In the genomic region with DNA sequence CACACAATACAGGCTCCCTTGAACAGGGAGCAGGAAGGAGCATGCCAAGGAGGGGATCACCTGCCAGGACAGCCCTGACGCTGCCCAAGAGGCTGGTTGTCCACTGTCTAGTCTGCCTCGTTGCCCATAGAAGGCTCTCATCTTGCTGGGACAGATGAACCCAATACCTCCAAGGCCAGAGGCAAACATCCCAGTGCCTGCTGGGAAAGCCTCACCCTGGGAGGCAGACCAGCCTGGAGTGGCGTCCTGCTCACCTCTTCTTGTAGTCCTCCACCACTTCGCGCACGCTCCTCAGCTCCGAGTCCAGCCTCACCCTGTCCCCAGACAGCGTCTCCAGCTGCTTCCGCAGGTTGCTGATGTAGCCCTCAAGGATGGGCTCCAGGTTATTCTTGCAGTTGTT, we compare ENCODE assay signal across 25 cellular contexts. TPM values are rescaled to one million over a fixed set of nuclear protein-coding genes. Genes with fewer than 3 reads are reported as not detected.
DNase-seq lines count a peak whose midpoint lies in the region; ATAC-seq and TF ChIP-seq lines count a peak whose summit lies in the region.
"Had no signal": no experiment of that assay in that cellular context is flagged by ENCODE, and none has a peak within 500 bp of the region (broad histone marks: within the 10 kb centered on the region; RNA-seq: fewer than 3 reads in every experiment).

No MANE protein-coding gene starts in this region.

- POLR2A ChIA-PET in activated CD8-positive, alpha-beta T cell treated with anti-CD3 and anti-CD28 coated beads, Interleukin-2, amount 10 ng/mL, durations not matched to agents 7 days and 5 days (lab: Charles Lee), result no interaction called here

- peaks cover 66% of the 10 kb centered on the region for H3K27me3 ChIP-seq in endodermal cell (ENCODE audit: control insufficient read depth, insufficient read depth, low read length, poor library complexity, severe bottlenecking)
- H3K27me3 ChIP-seq: ascending aorta had no signal

- H3K36me3 Mint-ChIP-seq in stimulated activated naive CD8-positive, alpha-beta T cell treated with anti-CD3 and anti-CD28 coated beads, Interleukin-15, Interleukin-2, amounts not matched to agents 100 ng/mL and 50 ng/mL, for 24 hours (ENCODE audit: low read depth), result no peaks in the 10 kb centered on the region
- no peaks in the 10 kb centered on the region for H3K36me3 Mint-ChIP-seq in activated CD8-positive, alpha-beta T cell treated with anti-CD3 and anti-CD28 coated beads, Interleukin-2, amount 10 ng/mL, durations not matched to agents 7 days and 5 days (ENCODE audit: low read depth)
- no peaks in the 10 kb centered on the region for H3K36me3 Mint-ChIP-seq in endodermal cell (ENCODE audit: low read depth)
- H3K36me3 Mint-ChIP-seq: stimulated activated naive B cell treated with anti-CD40 and anti-IgM and Interleukin-4, amounts not matched to agents 10 μg/mL and 1 μg/mL and 100 μg/mL, for 72 hours had no signal

- no peak overlapping the region for H3K4me3 ChIP-seq in endodermal cell (ENCODE audit: low read length)
- H3K4me3 ChIP-seq: ascending aorta, smooth muscle cell, tibial nerve had no signal

- no peak for DNase-seq in stimulated activated naive CD8-positive, alpha-beta T cell treated with anti-CD3 and anti-CD28 coated beads, Interleukin-15, Interleukin-2, amounts not matched to agents 100 U/mL and 50 U/mL, for 24 hours
- peak; percentile 12 for DNase-seq in activated CD8-positive, alpha-beta T cell treated with anti-CD3 and anti-CD28 coated beads, Interleukin-2, amount 10 ng/mL, durations not matched to agents 7 days and 5 days
- DNase-seq in endodermal cell, result peak; percentile 41
- DNase-seq in NCI-H526 treated with DMSO at 0.1 percent for 48 hours (lab: John Stamatoyannopoulos, UW), result no peak
- DNase-seq: activated CD4-positive, CD25-positive, alpha-beta regulatory T cell treated with anti-CD3 and anti-CD28 coated beads, Interleukin-2, amount 50 U/mL, for 72 hours; activated gamma-delta T cell; caudate nucleus; dermis blood vessel endothelial cell; Kasumi-1; mesenchymal stem cell; NCI-H187; NCI-H2171 treated with DMSO at 0.1 percent for 48 hours; NCI-H526; SIG-M5; stimulated activated naive B cell treated with anti-CD40 and anti-IgM and Interleukin-4, amounts not matched to agents 10 μg/mL and 1 μg/mL and 100 μg/mL, for 72 hours had no signal

- H3K9me3 ChIP-seq in endodermal cell (ENCODE audit: control insufficient read depth, low read length), result no peaks in the 10 kb centered on the region
- H3K9me3 ChIP-seq: ascending aorta, tibial nerve had no signal

- H3K27ac Mint-ChIP-seq in stimulated activated naive CD8-positive, alpha-beta T cell treated with anti-CD3 and anti-CD28 coated beads, Interleukin-15, Interleukin-2, amounts not matched to agents 100 ng/mL and 50 ng/mL, for 24 hours, result peak overlapping the region; percentile 42
- peak overlapping the region; percentile 19 for H3K27ac Mint-ChIP-seq in activated CD8-positive, alpha-beta T cell treated with anti-CD3 and anti-CD28 coated beads, Interleukin-2, amount 10 ng/mL, durations not matched to agents 7 days and 5 days
- no peak overlapping the region for H3K27ac Mint-ChIP-seq in endodermal cell
- H3K27ac Mint-ChIP-seq: stimulated activated naive B cell treated with anti-CD40 and anti-IgM and Interleukin-4, amounts not matched to agents 10 μg/mL and 1 μg/mL and 100 μg/mL, for 72 hours had no signal

- TF ChIP-seq CTCF in endodermal cell (conservative IDR thresholded peaks at IDR 0.05), result no peak

- H3K27ac ChIP-seq in endodermal cell (ENCODE audit: low read depth, low read length), result no peak overlapping the region
- H3K27ac ChIP-seq: ascending aorta, HL-60, tibial nerve had no signal

- 94 to 100% methylated on average over 8 to 9 of the region's 9 CpGs for WGBS in endodermal cell (ENCODE audit: insufficient coverage in 1 of 2, insufficient read length in 1 of 2), 2 experiments

- H3K36me3 ChIP-seq in endodermal cell (ENCODE audit: control insufficient read depth, insufficient read depth, low read length), result no peaks in the 10 kb centered on the region
- H3K36me3 ChIP-seq: ascending aorta, tibial nerve had no signal

- no peak for ATAC-seq in stimulated activated naive CD8-positive, alpha-beta T cell treated with anti-CD3 and anti-CD28 coated beads, Interleukin-15, Interleukin-2, amounts not matched to agents 100 U/mL and 50 U/mL, for 24 hours
- ATAC-seq in activated CD8-positive, alpha-beta T cell treated with anti-CD3 and anti-CD28 coated beads, Interleukin-2, amount 10 ng/mL, durations not matched to agents 7 days and 5 days, result no peak
- ATAC-seq in GM21360 (IDR thresholded peaks at IDR 0.05; ENCODE audit: unreplicated experiment) (no peak), HG02973 (IDR thresholded peaks at IDR 0.05; ENCODE audit: unreplicated experiment) (no peak)
- ATAC-seq: Panc1; stimulated activated naive B cell treated with anti-CD40 and anti-IgM and Interleukin-4, amounts not matched to agents 10 μg/mL and 1 μg/mL and 100 μg/mL, for 72 hours had no signal

- H3K4me1 ChIP-seq in endodermal cell (ENCODE audit: control insufficient read depth, insufficient read depth, low read length), result peaks cover 20% of the 10 kb centered on the region
- H3K4me1 ChIP-seq: ascending aorta, tibial nerve had no signal

- no peaks in the 10 kb centered on the region for H3K27me3 Mint-ChIP-seq in stimulated activated naive CD8-positive, alpha-beta T cell treated with anti-CD3 and anti-CD28 coated beads, Interleukin-15, Interleukin-2, amounts not matched to agents 100 ng/mL and 50 ng/mL, for 24 hours
- H3K27me3 Mint-ChIP-seq in activated CD8-positive, alpha-beta T cell treated with anti-CD3 and anti-CD28 coated beads, Interleukin-2, amount 10 ng/mL, durations not matched to agents 7 days and 5 days (ENCODE audit: low read depth), result peaks cover 3% of the 10 kb centered on the region
- H3K27me3 Mint-ChIP-seq in endodermal cell (ENCODE audit: insufficient read depth), result peaks cover 90% of the 10 kb centered on the region

- CTCF ChIA-PET in activated CD8-positive, alpha-beta T cell treated with anti-CD3 and anti-CD28 coated beads, Interleukin-2, amount 10 ng/mL, durations not matched to agents 7 days and 5 days (lab: Charles Lee), result interaction anchor here (0.8 to 1.2 kb wide), 2 partner anchors 19 to 30 kb away, joined by 3 to 4 read pairs; no protein-coding TSS in a partner anchor

- peaks cover 72% of the 10 kb centered on the region for H3K4me1 Mint-ChIP-seq in stimulated activated naive CD8-positive, alpha-beta T cell treated with anti-CD3 and anti-CD28 coated beads, Interleukin-15, Interleukin-2, amounts not matched to agents 100 ng/mL and 50 ng/mL, for 24 hours (ENCODE audit: low read depth)
- peaks cover 50% of the 10 kb centered on the region for H3K4me1 Mint-ChIP-seq in activated CD8-positive, alpha-beta T cell treated with anti-CD3 and anti-CD28 coated beads, Interleukin-2, amount 10 ng/mL, durations not matched to agents 7 days and 5 days (ENCODE audit: low read depth)
- H3K4me1 Mint-ChIP-seq in endodermal cell, result peaks cover 14% of the 10 kb centered on the region
- H3K4me1 Mint-ChIP-seq: stimulated activated naive B cell treated with anti-CD40 and anti-IgM and Interleukin-4, amounts not matched to agents 10 μg/mL and 1 μg/mL and 100 μg/mL, for 72 hours had no signal

- no peak overlapping the region for H3K4me3 Mint-ChIP-seq in stimulated activated naive CD8-positive, alpha-beta T cell treated with anti-CD3 and anti-CD28 coated beads, Interleukin-15, Interleukin-2, amounts not matched to agents 100 ng/mL and 50 ng/mL, for 24 hours
- no peak overlapping the region for H3K4me3 Mint-ChIP-seq in activated CD8-positive, alpha-beta T cell treated with anti-CD3 and anti-CD28 coated beads, Interleukin-2, amount 10 ng/mL, durations not matched to agents 7 days and 5 days
- no peak overlapping the region for H3K4me3 Mint-ChIP-seq in endodermal cell
- H3K4me3 Mint-ChIP-seq: stimulated activated naive B cell treated with anti-CD40 and anti-IgM and Interleukin-4, amounts not matched to agents 10 μg/mL and 1 μg/mL and 100 μg/mL, for 72 hours had no signal

- no peaks in the 10 kb centered on the region for H3K9me3 Mint-ChIP-seq in stimulated activated naive CD8-positive, alpha-beta T cell treated with anti-CD3 and anti-CD28 coated beads, Interleukin-15, Interleukin-2, amounts not matched to agents 100 ng/mL and 50 ng/mL, for 24 hours
- no peaks in the 10 kb centered on the region for H3K9me3 Mint-ChIP-seq in activated CD8-positive, alpha-beta T cell treated with anti-CD3 and anti-CD28 coated beads, Interleukin-2, amount 10 ng/mL, durations not matched to agents 7 days and 5 days (ENCODE audit: insufficient read depth)
- no peaks in the 10 kb centered on the region for H3K9me3 Mint-ChIP-seq in endodermal cell
- H3K9me3 Mint-ChIP-seq: stimulated activated naive B cell treated with anti-CD40 and anti-IgM and Interleukin-4, amounts not matched to agents 10 μg/mL and 1 μg/mL and 100 μg/mL, for 72 hours had no signal

- H3K9ac ChIP-seq in endodermal cell (ENCODE audit: extremely low read depth, low read length, poor library complexity, severe bottlenecking), result no peak overlapping the region

RNA-seq across cellular contexts. Expression of a gene that starts 2.4 kb away (rescaled TPM):
- under 1 TPM; 0.45 to 0.91 TPM for total RNA-seq in activated CD8-positive, alpha-beta T cell treated with anti-CD3 and anti-CD28 coated beads, Interleukin-2, amount 10 ng/mL, durations not matched to agents 7 days and 5 days
- not detected for total RNA-seq in endodermal cell
- not detected for polyA plus RNA-seq in endodermal cell (2013, experiment 1 of 2)
- polyA plus RNA-seq in endodermal cell (2013, experiment 2 of 2), result not detected
- total RNA-seq: ascending aorta, dermis blood vessel endothelial cell, myocyte, omental fat pad, smooth muscle cell, tibial nerve had no signal
- polyA plus RNA-seq: smooth muscle cell had no signal

RNA-seq across cellular contexts. Expression of a gene that starts 14.6 kb away (rescaled TPM):
- total RNA-seq in activated CD8-positive, alpha-beta T cell treated with anti-CD3 and anti-CD28 coated beads, Interleukin-2, amount 10 ng/mL, durations not matched to agents 7 days and 5 days, result under 1 TPM; 0.40 to 0.44 TPM
- total RNA-seq in endodermal cell, result not detected
- not detected for polyA plus RNA-seq in endodermal cell (2013, experiment 1 of 2)
- polyA plus RNA-seq in endodermal cell (2013, experiment 2 of 2), result not detected
- total RNA-seq: ascending aorta, dermis blood vessel endothelial cell, myocyte, smooth muscle cell, tibial nerve had no signal
- polyA plus RNA-seq: smooth muscle cell had no signal

RNA-seq across cellular contexts. Expression of a gene that starts 36.1 kb away (rescaled TPM):
- total RNA-seq in activated CD8-positive, alpha-beta T cell treated with anti-CD3 and anti-CD28 coated beads, Interleukin-2, amount 10 ng/mL, durations not matched to agents 7 days and 5 days, result under 1 TPM in 1 of 2 experiments, not detected in 1; 0.10 TPM
- not detected for total RNA-seq in endodermal cell
- not detected for polyA plus RNA-seq in endodermal cell (2013, experiment 1 of 2)
- not detected for polyA plus RNA-seq in endodermal cell (2013, experiment 2 of 2)
- total RNA-seq: ascending aorta, dermis blood vessel endothelial cell, myocyte, omental fat pad, smooth muscle cell, tibial nerve had no signal
- polyA plus RNA-seq: smooth muscle cell had no signal

RNA-seq across cellular contexts. Expression of a gene that starts 42.3 kb away (rescaled TPM):
- total RNA-seq in activated CD8-positive, alpha-beta T cell treated with anti-CD3 and anti-CD28 coated beads, Interleukin-2, amount 10 ng/mL, durations not matched to agents 7 days and 5 days, result not detected
- not detected for total RNA-seq in endodermal cell
- polyA plus RNA-seq in endodermal cell (2013, experiment 1 of 2), result not detected
- polyA plus RNA-seq in endodermal cell (2013, experiment 2 of 2), result not detected
- total RNA-seq: ascending aorta, dermis blood vessel endothelial cell, myocyte, omental fat pad, smooth muscle cell, tibial nerve had no signal
- polyA plus RNA-seq: smooth muscle cell had no signal

Comparison
In these comparisons a context has a peak if more than half of its experiments do, and no peak if none do; other contexts are left out.
1. DNase-seq: peak in activated CD8-positive, alpha-beta T cell treated with anti-CD3 and anti-CD28 coated beads, Interleukin-2, amount 10 ng/mL, durations not matched to agents 7 days and 5 days (single experiment) and endodermal cell (single experiment); none in stimulated activated naive CD8-positive, alpha-beta T cell treated with anti-CD3 and anti-CD28 coated beads, Interleukin-15, Interleukin-2, amounts not matched to agents 100 U/mL and 50 U/mL, for 24 hours (single experiment) and NCI-H526 treated with DMSO at 0.1 percent for 48 hours (single experiment).